24 cellular contexts compared by ENCODE assay signal in genomic region chr9:114164191-114164794, GRCh38. TPM values are rescaled to one million over a fixed set of nuclear protein-coding genes. Genes with fewer than 3 reads are reported as not detected.
A peak's percentile ranks its signal among the peaks of the same experiment; 100 is the strongest.
DNase-seq lines count a peak whose midpoint lies in the region; ATAC-seq, FAIRE-seq and TF ChIP-seq lines count a peak whose summit lies in the region.
"Had no signal": no experiment of that assay in that cellular context is flagged by ENCODE, and none has a peak within 500 bp of the region (broad histone marks: within the 10 kb centered on the region; RNA-seq: fewer than 3 reads in every experiment).

No MANE protein-coding gene starts in this region.

- no peaks in the 10 kb centered on the region for H3K36me3 ChIP-seq in astrocyte (ENCODE audit: insufficient read depth, low read length)
- H3K36me3 ChIP-seq in liver (ENCODE audit: control insufficient read depth in 4 of 4, insufficient read depth in 3 of 4, low read depth in 1 of 4, low read length in 3 of 4) = peaks cover 0 to 17% (median 5%) of the 10 kb centered on the region in 4 donors
- peaks cover 0 to 6% (median 0%) of the 10 kb centered on the region in 3 donors for H3K36me3 ChIP-seq in tibial artery
- H3K36me3 ChIP-seq in CD8-positive, alpha-beta T cell (ENCODE audit: insufficient read depth, low read length) = no peaks in the 10 kb centered on the region
- H3K36me3 ChIP-seq: brain microvascular endothelial cell had no signal

- POLR2A ChIA-PET in CD8-positive, alpha-beta T cell (lab: Charles Lee) = no interaction called here

- no peak for FAIRE-seq in astrocyte (lab: Jason Lieb, UNC)
- FAIRE-seq: GM12892, TTC549 had no signal

- H3K36me3 Mint-ChIP-seq in astrocyte (ENCODE audit: low read depth, unreplicated experiment) = peaks cover 23% of the 10 kb centered on the region
- no peaks in the 10 kb centered on the region for H3K36me3 Mint-ChIP-seq in CD8-positive, alpha-beta T cell
- H3K36me3 Mint-ChIP-seq: activated naive CD4-positive, alpha-beta T cell treated with anti-CD3 and anti-CD28 coated beads, Interleukin-2, amount 10 ng/mL, durations not matched to agents 7 days and 5 days had no signal

- H3K9me3 Mint-ChIP-seq in astrocyte (ENCODE audit: unreplicated experiment) = no peaks in the 10 kb centered on the region
- no peaks in the 10 kb centered on the region for H3K9me3 Mint-ChIP-seq in CD8-positive, alpha-beta T cell
- H3K9me3 Mint-ChIP-seq: activated naive CD4-positive, alpha-beta T cell treated with anti-CD3 and anti-CD28 coated beads, Interleukin-2, amount 10 ng/mL, durations not matched to agents 7 days and 5 days; activated T-cell treated with anti-CD3 and anti-CD28 coated beads, Interleukin-2, amount 50 U/mL, for 24 hours had no signal

- H3K9me3 ChIP-seq in astrocyte (ENCODE audit: insufficient read depth, low read depth, low read length) = no peaks in the 10 kb centered on the region
- H3K9me3 ChIP-seq in liver (ENCODE audit: control insufficient read depth in 4 of 4, low read length in 3 of 4) = no peaks in the 10 kb centered on the region
- no peaks in the 10 kb centered on the region for H3K9me3 ChIP-seq in tibial artery
- H3K9me3 ChIP-seq in CD8-positive, alpha-beta T cell (ENCODE audit: low read length) = no peaks in the 10 kb centered on the region
- H3K9me3 ChIP-seq: esophagus squamous epithelium, mucosa of descending colon had no signal

- no peak for TF ChIP-seq RAD21 in liver (IDR thresholded peaks at IDR 0.05)

- ATAC-seq in HG02759 (IDR thresholded peaks at IDR 0.05; ENCODE audit: unreplicated experiment) = peak; percentile 65
- ATAC-seq in sciatic nerve = no peak
- ATAC-seq in CD8-positive, alpha-beta T cell = no peak

- peaks cover 79% of the 10 kb centered on the region for H4K20me1 ChIP-seq in astrocyte (ENCODE audit: insufficient read depth, low read length)

- CTCF ChIA-PET in CD8-positive, alpha-beta T cell (lab: Charles Lee) = interaction anchor here (1.9 kb wide), 1 partner anchor 9 kb away, joined by 10 read pairs; the partner anchor contains the start of gene COL27A1

- H3K4me2 ChIP-seq in astrocyte (ENCODE audit: low read length) = peak overlapping the region; percentile 73

- H2AFZ ChIP-seq in astrocyte (ENCODE audit: low read depth, low read length) = no peak overlapping the region
- H2AFZ ChIP-seq: GM23248 had no signal

- H3K4me1 ChIP-seq in astrocyte (ENCODE audit: insufficient read depth, low read length) (peaks cover 17% of the 10 kb centered on the region), liver (ENCODE audit: control insufficient read depth in 4 of 4, insufficient read depth in 4 of 4, low read length in 3 of 4) (peaks cover 14 to 38% (median 34%) of the 10 kb centered on the region in 4 donors), tibial artery (peaks cover 0 to 51% (median 44%) of the 10 kb centered on the region in 4 donors)
- H3K4me1 ChIP-seq in CD8-positive, alpha-beta T cell (ENCODE audit: insufficient read depth, low read length) = no peaks in the 10 kb centered on the region

- H3K4me3 ChIP-seq in astrocyte (ENCODE audit: insufficient read depth, low read depth, low read length) (no peak overlapping the region), liver (ENCODE audit: low read depth in 1 of 3, low read length in 3 of 3) (no peak overlapping the region), tibial artery (no peak overlapping the region)
- H3K4me3 ChIP-seq in CD8-positive, alpha-beta T cell (ENCODE audit: low read depth, low read length) = no peak overlapping the region
- H3K4me3 ChIP-seq: mucosa of descending colon had no signal

- H3K4me3 Mint-ChIP-seq in astrocyte (ENCODE audit: unreplicated experiment) = peak overlapping the region; percentile 43
- H3K4me3 Mint-ChIP-seq in CD8-positive, alpha-beta T cell = no peak overlapping the region
- H3K4me3 Mint-ChIP-seq: activated naive CD4-positive, alpha-beta T cell treated with anti-CD3 and anti-CD28 coated beads, Interleukin-2, amount 10 ng/mL, durations not matched to agents 7 days and 5 days; activated T-cell treated with anti-CD3 and anti-CD28 coated beads, Interleukin-2, amount 50 U/mL, for 24 hours; B cell had no signal

- H3K27ac Mint-ChIP-seq in astrocyte (ENCODE audit: unreplicated experiment) = no peak overlapping the region
- H3K27ac Mint-ChIP-seq in CD8-positive, alpha-beta T cell = no peak overlapping the region
- H3K27ac Mint-ChIP-seq: activated naive CD4-positive, alpha-beta T cell treated with anti-CD3 and anti-CD28 coated beads, Interleukin-2, amount 10 ng/mL, durations not matched to agents 7 days and 5 days; activated T-cell treated with anti-CD3 and anti-CD28 coated beads, Interleukin-2, amount 50 U/mL, for 24 hours; B cell had no signal

- H3K27ac ChIP-seq in astrocyte (ENCODE audit: low read depth, low read length) (no peak overlapping the region), liver (ENCODE audit: low read depth in 1 of 2, low read length in 2 of 2) (peak overlapping the region; percentile 85 to 96), tibial artery (peak overlapping the region; percentile 53 to 59)
- no peak overlapping the region for H3K27ac ChIP-seq in CD8-positive, alpha-beta T cell (ENCODE audit: low read depth, low read length)
- H3K27ac ChIP-seq: brain microvascular endothelial cell, GM23248 had no signal

- WGBS in liver = 82% methylated on average over 1 of the region's 1 CpG

- TF ChIP-seq CTCF in astrocyte (IDR thresholded peaks at IDR 0.05; ENCODE audit: insufficient read depth, low read depth, low read length) (no peak), liver (IDR thresholded peaks at IDR 0.05; ENCODE audit: low read depth, low read length, missing input control) (no peak), tibial artery (IDR thresholded peaks at IDR 0.05) (no peak)
- TF ChIP-seq CTCF in CD8-positive, alpha-beta T cell (IDR thresholded peaks at IDR 0.05) = no peak

- H3K27me3 Mint-ChIP-seq in astrocyte (ENCODE audit: low read depth, unreplicated experiment) = no peaks in the 10 kb centered on the region
- H3K27me3 Mint-ChIP-seq in CD8-positive, alpha-beta T cell (ENCODE audit: low read depth) = peaks cover 13% of the 10 kb centered on the region

- intact Hi-C loops in tibial artery (cut with DNase I; ENCODE audit: low total_unique reads) = loop anchor here (10.0 kb wide), 1 partner anchor 51 kb away; no protein-coding TSS in a partner anchor
- intact Hi-C loops in sciatic nerve (cut with DNase I) = no loop called here
- intact Hi-C loops in CD8-positive, alpha-beta T cell (cut with DNase I, micrococcal nuclease) = no loop called here

- peaks cover 29% of the 10 kb centered on the region for H3K4me1 Mint-ChIP-seq in astrocyte (ENCODE audit: low read depth, unreplicated experiment)
- no peaks in the 10 kb centered on the region for H3K4me1 Mint-ChIP-seq in CD8-positive, alpha-beta T cell (ENCODE audit: low read depth)
- H3K4me1 Mint-ChIP-seq: activated naive CD4-positive, alpha-beta T cell treated with anti-CD3 and anti-CD28 coated beads, Interleukin-2, amount 10 ng/mL, durations not matched to agents 7 days and 5 days; B cell had no signal

- H3K27me3 ChIP-seq in astrocyte (ENCODE audit: insufficient read depth, low read length) (no peaks in the 10 kb centered on the region), liver (ENCODE audit: control insufficient read depth in 4 of 4, insufficient read depth in 4 of 4, low read length in 3 of 4) (no peaks in the 10 kb centered on the region), tibial artery (no peaks in the 10 kb centered on the region)
- no peaks in the 10 kb centered on the region for H3K27me3 ChIP-seq in CD8-positive, alpha-beta T cell (ENCODE audit: insufficient read depth, low read length)
- H3K27me3 ChIP-seq: brain microvascular endothelial cell, esophagus squamous epithelium had no signal

- H3K9ac ChIP-seq in astrocyte (ENCODE audit: low read length) = no peak overlapping the region
- H3K9ac ChIP-seq in liver (ENCODE audit: low read depth in 1 of 2, low read length in 2 of 2) = peak overlapping the region; percentile 39 to 69

- no peak for DNase-seq in astrocyte (ENCODE audit: low read depth)
- no peak for DNase-seq in tibial artery
- DNase-seq in sciatic nerve (ENCODE audit: low spot score) = no peak
- no peak for DNase-seq in CD8-positive, alpha-beta T cell
- no peak for DNase-seq in NCI-H1436 treated with DMSO at 0.1 percent for 48 hours (lab: John Stamatoyannopoulos, UW)
- DNase-seq: activated CD4-positive, alpha-beta T cell treated with anti-CD3 and anti-CD28 coated beads, Interleukin-2, amount 50 U/mL, for 1 hour; activated naive CD4-positive, alpha-beta T cell treated with anti-CD3 and anti-CD28 coated beads, Interleukin-2, amount 10 ng/mL, durations not matched to agents 7 days and 5 days; activated T-cell treated with anti-CD3 and anti-CD28 coated beads, Interleukin-2, amount 50 U/mL, for 24 hours; brain microvascular endothelial cell; esophagus squamous epithelium; GF-D8; head of caudate nucleus; KG1; mucosa of descending colon; NCI-H1105; NCI-H748 treated with DMSO at 0.1 percent for 48 hours; nucleus accumbens; stimulated activated CD4-positive, alpha-beta T cell treated with anti-CD3 and anti-CD28 coated beads, Interleukin-2, amount 100 ng/mL, for 24 hours had no signal

- H3K79me2 ChIP-seq in astrocyte (ENCODE audit: insufficient read depth, low read length) = peaks cover 47% of the 10 kb centered on the region

TF ChIP-seq in liver, 16 proteins besides CTCF, POLR2A, EP300 and RAD21 (continues in another document):
- TF ChIP-seq FOXA2 (IDR thresholded peaks at IDR 0.05) = no peak
- TF ChIP-seq SP1 (IDR thresholded peaks at IDR 0.05) = peak; percentile 43
- peak; percentile 65 for TF ChIP-seq ATF3 (IDR thresholded peaks at IDR 0.05)
- peak; percentile 47 for TF ChIP-seq HNF4G (IDR thresholded peaks at IDR 0.05)
- TF ChIP-seq HNF4A (conservative IDR thresholded peaks at IDR 0.05) = peak; percentile 66 to 82
- no peak for TF ChIP-seq MAX (IDR thresholded peaks at IDR 0.05)
- TF ChIP-seq JUND (IDR thresholded peaks at IDR 0.05) = peak in 1 of 2 donors; percentile 95
- TF ChIP-seq EGR1 (IDR thresholded peaks at IDR 0.05; ENCODE audit: low read depth in 2 of 2) = no peak
- no peak for TF ChIP-seq YY1 (IDR thresholded peaks at IDR 0.05)
- TF ChIP-seq NR2F2 (IDR thresholded peaks at IDR 0.05) = no peak
- TF ChIP-seq TAF1 (conservative IDR thresholded peaks at IDR 0.05) = no peak
- TF ChIP-seq FOXA1 (IDR thresholded peaks at IDR 0.05) = no peak

RNA-seq across cellular contexts. Expression of gene COL27A1, which starts 9.0 kb away (rescaled TPM):
- total RNA-seq in astrocyte (27.6 and 31.2 TPM in 2 replicates), liver (10 to 100 TPM; 13.3 to 20.4 TPM), sciatic nerve (42.4 TPM)
- 10 to 100 TPM in 1 of 2 donors, 1 to 10 TPM in 1; 7.0 to 10.7 TPM for polyA plus RNA-seq in liver
- total RNA-seq in CD8-positive, alpha-beta T cell = under 1 TPM; 0.35 to 0.36 TPM

Comparison
In these comparisons a context has a peak if more than half of its experiments do, and no peak if none do; other contexts are left out.
1. H3K27ac ChIP-seq: peak in liver (2 of 2) and tibial artery (2 of 2); none in astrocyte (single experiment) and CD8-positive, alpha-beta T cell (single experiment).
2. RNA of gene COL27A1, which starts 9.0 kb away (total RNA-seq): 42.4 TPM in sciatic nerve (single experiment), 27.6 to 31.2 TPM in astrocyte and 13.3 to 20.4 TPM in liver; 0.35 to 0.36 TPM in CD8-positive, alpha-beta T cell; every median in the first group is over 10 times any median in the second.